Comparison of ENCODE assay signal across 8 cellular contexts in genomic region chr12:1791104-1791927, GRCh38. TPM values are rescaled to one million over a fixed set of nuclear protein-coding genes. Genes with fewer than 3 reads are reported as not detected.
A peak's percentile ranks its signal among the peaks of the same experiment; 100 is the strongest.
DNase-seq lines count a peak whose midpoint lies in the region; ATAC-seq, FAIRE-seq and TF ChIP-seq lines count a peak whose summit lies in the region.

No MANE protein-coding gene starts in this region.

- H3K36me3 Mint-ChIP-seq in CD4-positive, alpha-beta T cell (ENCODE audit: low read depth), result peaks cover 9% of the 10 kb centered on the region
- H3K36me3 Mint-ChIP-seq in activated T-cell treated with anti-CD3 and anti-CD28 coated beads, Interleukin-2, amount 50 U/mL, for 4 hours (ENCODE audit: insufficient read depth), result peaks cover 4% of the 10 kb centered on the region
- H3K36me3 Mint-ChIP-seq in neural progenitor cell, result no peaks in the 10 kb centered on the region
- peaks cover 18% of the 10 kb centered on the region for H3K36me3 Mint-ChIP-seq in type B pancreatic cell

- H3K9me3 ChIP-seq in CD4-positive, alpha-beta T cell (ENCODE audit: control insufficient read depth, low read length), result no peaks in the 10 kb centered on the region
- no peaks in the 10 kb centered on the region for H3K9me3 ChIP-seq in OCI-LY1 (ENCODE audit: low read length)
- no peaks in the 10 kb centered on the region for H3K9me3 ChIP-seq in neural progenitor cell (ENCODE audit: low read depth)

- TF ChIP-seq CTCF in CD4-positive, alpha-beta T cell (IDR thresholded peaks at IDR 0.05), result peak; percentile 85
- TF ChIP-seq CTCF in OCI-LY1 (IDR thresholded peaks at IDR 0.05; ENCODE audit: low read length) (peak; percentile 96), neural progenitor cell (IDR thresholded peaks at IDR 0.05) (peak; percentile 77), type B pancreatic cell (conservative IDR thresholded peaks at IDR 0.05) (peak; percentile 88)

- H3K4me3 Mint-ChIP-seq in CD4-positive, alpha-beta T cell, result peak overlapping the region; percentile 7
- no peak overlapping the region for H3K4me3 Mint-ChIP-seq in activated T-cell treated with anti-CD3 and anti-CD28 coated beads, Interleukin-2, amount 50 U/mL, for 4 hours
- no peak overlapping the region for H3K4me3 Mint-ChIP-seq in neural progenitor cell
- no peak overlapping the region for H3K4me3 Mint-ChIP-seq in type B pancreatic cell

- peak; percentile 70 for FAIRE-seq in HTR-8/SVneo (lab: Jason Lieb, UNC)

- H3K4me2 ChIP-seq in OCI-LY1 (ENCODE audit: low read length) (no peak overlapping the region; the same call in 1 of the 2 replicates), neural progenitor cell (no peak overlapping the region)

- no peak overlapping the region for H3K4me3 ChIP-seq in OCI-LY1 (ENCODE audit: low read depth, low read length, poor library complexity, severe bottlenecking)
- no peak overlapping the region for H3K4me3 ChIP-seq in neural progenitor cell

- H2AFZ ChIP-seq in OCI-LY1 (ENCODE audit: low read length) (no peak overlapping the region), neural progenitor cell (replicated peaks) (no peak overlapping the region)

- peak; percentile 51 for ATAC-seq in CD4-positive, alpha-beta T cell (ENCODE audit: poor library complexity)
- peak; percentile 38 to 50 for ATAC-seq in activated T-cell treated with anti-CD3 and anti-CD28 coated beads, Interleukin-2, amount 50 U/mL, for 4 hours
- no peak for ATAC-seq in HG02759 (IDR thresholded peaks at IDR 0.05; ENCODE audit: unreplicated experiment)

- no peaks in the 10 kb centered on the region for H3K27me3 Mint-ChIP-seq in CD4-positive, alpha-beta T cell
- H3K27me3 Mint-ChIP-seq in activated T-cell treated with anti-CD3 and anti-CD28 coated beads, Interleukin-2, amount 50 U/mL, for 4 hours (ENCODE audit: low read depth), result no peaks in the 10 kb centered on the region
- H3K27me3 Mint-ChIP-seq in neural progenitor cell (ENCODE audit: insufficient read depth, low read depth) (peaks cover 4% of the 10 kb centered on the region), type B pancreatic cell (peaks cover 16% of the 10 kb centered on the region)

- H3K9me3 Mint-ChIP-seq in CD4-positive, alpha-beta T cell, result no peaks in the 10 kb centered on the region
- H3K9me3 Mint-ChIP-seq in activated T-cell treated with anti-CD3 and anti-CD28 coated beads, Interleukin-2, amount 50 U/mL, for 4 hours, result no peaks in the 10 kb centered on the region
- H3K9me3 Mint-ChIP-seq in neural progenitor cell (no peaks in the 10 kb centered on the region), type B pancreatic cell (no peaks in the 10 kb centered on the region)

- H3K36me3 ChIP-seq in OCI-LY1 (ENCODE audit: insufficient read depth, low read length) (peaks cover 23% of the 10 kb centered on the region), neural progenitor cell (no peaks in the 10 kb centered on the region)

- H3K4me1 ChIP-seq in OCI-LY1 (ENCODE audit: insufficient read depth, low read length, severe bottlenecking) (peaks cover 24% of the 10 kb centered on the region), neural progenitor cell (peaks cover 4% of the 10 kb centered on the region)

- H3K9me2 ChIP-seq in OCI-LY1 (ENCODE audit: low read depth, low read length), result no peaks in the 10 kb centered on the region

- POLR2A ChIA-PET in CD4-positive, alpha-beta T cell (lab: Charles Lee), result interaction anchor here (0.7 to 3.1 kb wide), 10 partner anchors 100 to 160 kb away, joined by 3 to 41 read pairs (median 8); partner anchors contain the start of gene ADIPOR2

- H4K20me1 ChIP-seq in OCI-LY1 (ENCODE audit: insufficient read depth, low read length), result no peaks in the 10 kb centered on the region
- peaks cover 9% of the 10 kb centered on the region for H4K20me1 ChIP-seq in neural progenitor cell (ENCODE audit: low read depth)

- H3K27me3 ChIP-seq in CD4-positive, alpha-beta T cell (ENCODE audit: control insufficient read depth, insufficient read depth, low read length), result no peaks in the 10 kb centered on the region
- H3K27me3 ChIP-seq in OCI-LY1 (ENCODE audit: insufficient read depth, low read length) (no peaks in the 10 kb centered on the region), neural progenitor cell (peaks cover 2% of the 10 kb centered on the region)

- peak; percentile 50 to 65 (median 56) for DNase-seq in CD4-positive, alpha-beta T cell
- DNase-seq in HTR-8/SVneo (ENCODE audit: insufficient read length, low spot score) (peak; percentile 79), fibroblast of gingiva (ENCODE audit: low read depth) (peak; percentile 51), neural progenitor cell (ENCODE audit: low spot score) (peak; percentile 60), type B pancreatic cell (ENCODE audit: extremely low spot score, unreplicated experiment) (no peak)
- peak; percentile 64 for DNase-seq in activated T-cell treated with anti-CD3 and anti-CD28 coated beads, Interleukin-2, amount 50 U/mL, for 4 hours

- H3F3A ChIP-seq in OCI-LY1 (ENCODE audit: insufficient read depth, low read length) (no peaks in the 10 kb centered on the region), neural progenitor cell (ENCODE audit: low read depth) (peaks cover 5% of the 10 kb centered on the region)

- CTCF ChIA-PET in CD4-positive, alpha-beta T cell (lab: Charles Lee), result interaction anchor here (0.6 to 6.1 kb wide), 26 partner anchors 9 to 724 kb away, joined by 3 to 154 read pairs (median 4); partner anchors contain the start of gene ADIPOR2

- H3K9ac ChIP-seq in OCI-LY1 (ENCODE audit: low read length) (no peak overlapping the region), neural progenitor cell (no peak overlapping the region)

- H3K79me2 ChIP-seq in OCI-LY1 (ENCODE audit: insufficient read depth, low read length) (no peaks in the 10 kb centered on the region), neural progenitor cell (ENCODE audit: low read depth) (no peaks in the 10 kb centered on the region)

- H3K27ac ChIP-seq in CD4-positive, alpha-beta T cell (ENCODE audit: low read depth, low read length), result no peak overlapping the region
- H3K27ac ChIP-seq in OCI-LY1 (ENCODE audit: low read depth, low read length, poor library complexity, severe bottlenecking) (no peak overlapping the region), neural progenitor cell (no peak overlapping the region)

- peak overlapping the region; percentile 48 for H3K27ac Mint-ChIP-seq in CD4-positive, alpha-beta T cell
- H3K27ac Mint-ChIP-seq in neural progenitor cell (no peak overlapping the region), type B pancreatic cell (peak overlapping the region; percentile 26)

- intact Hi-C loops in CD4-positive, alpha-beta T cell (cut with DNase I, micrococcal nuclease), result loop anchor here (1.0 to 10.0 kb wide), 8 partner anchors 131 to 903 kb away; no protein-coding TSS in a partner anchor

- H3K4me1 Mint-ChIP-seq in CD4-positive, alpha-beta T cell (ENCODE audit: low read depth), result peaks cover 28% of the 10 kb centered on the region
- H3K4me1 Mint-ChIP-seq in activated T-cell treated with anti-CD3 and anti-CD28 coated beads, Interleukin-2, amount 50 U/mL, for 4 hours (ENCODE audit: low read depth), result peaks cover 19% of the 10 kb centered on the region
- H3K4me1 Mint-ChIP-seq in neural progenitor cell (peaks cover 12% of the 10 kb centered on the region), type B pancreatic cell (ENCODE audit: unreplicated experiment) (peaks cover 10% of the 10 kb centered on the region)

RNA-seq across cellular contexts. Expression of gene LRTM2, which starts 29.0 kb away (rescaled TPM):
- total RNA-seq in CD4-positive, alpha-beta T cell, result under 1 TPM in 1 of 2 experiments, not detected in 1; 0.11 TPM
- total RNA-seq in activated T-cell treated with anti-CD3 and anti-CD28 coated beads, Interleukin-2, amount 50 U/mL, for 4 hours, result under 1 TPM; 0.08 to 0.34 (median 0.27) TPM
- total RNA-seq in neural progenitor cell (ENCODE audit: low replicate concordance) (0.09 TPM in 1 of 2 replicates, not detected in the other), type B pancreatic cell (ENCODE audit: low replicate concordance) (0.12 and 0.95 TPM in 2 replicates)
